In the genomic region with DNA sequence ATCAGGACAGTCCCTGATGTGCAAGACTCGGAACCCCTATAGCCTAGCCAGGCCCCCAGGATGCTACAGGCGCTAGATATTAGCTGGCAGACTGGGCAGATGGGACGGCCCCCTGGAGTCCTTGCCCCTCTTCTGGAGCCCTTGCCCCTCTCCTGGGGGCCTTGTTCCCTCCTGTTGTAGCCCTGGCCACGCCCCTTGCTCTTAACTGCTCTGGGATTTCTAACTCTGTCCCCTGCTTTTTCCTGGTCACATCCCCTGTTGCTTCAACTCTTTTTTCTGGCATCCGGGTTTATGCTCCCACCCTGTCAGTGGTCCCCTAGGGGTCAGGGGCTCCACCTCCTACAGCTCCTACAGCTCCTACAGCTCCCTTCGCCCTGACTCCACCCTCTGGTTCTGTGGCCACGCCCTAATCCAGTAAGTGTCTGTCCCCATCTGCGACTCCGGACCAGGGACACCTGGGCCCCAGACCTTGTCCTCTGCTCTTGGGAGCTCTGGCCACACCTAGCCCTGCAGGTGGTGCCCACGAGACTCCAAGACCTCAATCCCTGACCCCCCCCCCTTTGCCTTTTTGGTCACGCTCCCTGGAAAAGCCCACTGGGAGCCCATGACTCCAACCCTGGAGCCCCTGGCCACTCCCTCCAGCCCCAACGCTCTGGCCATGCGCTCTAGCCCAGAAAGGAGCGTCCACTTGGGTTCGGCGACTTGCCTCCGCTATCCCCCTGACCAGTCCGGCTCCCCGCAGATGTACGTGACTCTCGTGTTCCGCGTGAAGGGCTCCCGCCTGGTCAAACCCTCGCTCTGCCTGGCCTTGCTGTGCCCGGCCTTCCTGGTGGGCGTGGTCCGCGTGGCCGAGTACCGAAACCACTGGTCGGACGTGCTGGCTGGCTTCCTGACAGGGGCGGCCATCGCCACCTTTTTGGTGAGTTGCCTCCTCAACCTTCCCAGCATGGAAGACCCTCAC, we compare ENCODE assay signal across 2 cellular contexts.
TF ChIP-seq lines count a peak whose summit lies in the region.

No MANE protein-coding gene starts in this region.

TF ChIP-seq in A549, 52 proteins besides CTCF, POLR2A, EP300 and RAD21:
- no peak for TF ChIP-seq RCOR1 (IDR thresholded peaks at IDR 0.05; ENCODE audit: low read depth, low read length)
- no peak for TF ChIP-seq TFCP2L1 (CRISPR knock-in tag; IDR thresholded peaks at IDR 0.05)
- no peak for TF ChIP-seq ZC3H11A (IDR thresholded peaks at IDR 0.05)
- TF ChIP-seq, protein P1, sequence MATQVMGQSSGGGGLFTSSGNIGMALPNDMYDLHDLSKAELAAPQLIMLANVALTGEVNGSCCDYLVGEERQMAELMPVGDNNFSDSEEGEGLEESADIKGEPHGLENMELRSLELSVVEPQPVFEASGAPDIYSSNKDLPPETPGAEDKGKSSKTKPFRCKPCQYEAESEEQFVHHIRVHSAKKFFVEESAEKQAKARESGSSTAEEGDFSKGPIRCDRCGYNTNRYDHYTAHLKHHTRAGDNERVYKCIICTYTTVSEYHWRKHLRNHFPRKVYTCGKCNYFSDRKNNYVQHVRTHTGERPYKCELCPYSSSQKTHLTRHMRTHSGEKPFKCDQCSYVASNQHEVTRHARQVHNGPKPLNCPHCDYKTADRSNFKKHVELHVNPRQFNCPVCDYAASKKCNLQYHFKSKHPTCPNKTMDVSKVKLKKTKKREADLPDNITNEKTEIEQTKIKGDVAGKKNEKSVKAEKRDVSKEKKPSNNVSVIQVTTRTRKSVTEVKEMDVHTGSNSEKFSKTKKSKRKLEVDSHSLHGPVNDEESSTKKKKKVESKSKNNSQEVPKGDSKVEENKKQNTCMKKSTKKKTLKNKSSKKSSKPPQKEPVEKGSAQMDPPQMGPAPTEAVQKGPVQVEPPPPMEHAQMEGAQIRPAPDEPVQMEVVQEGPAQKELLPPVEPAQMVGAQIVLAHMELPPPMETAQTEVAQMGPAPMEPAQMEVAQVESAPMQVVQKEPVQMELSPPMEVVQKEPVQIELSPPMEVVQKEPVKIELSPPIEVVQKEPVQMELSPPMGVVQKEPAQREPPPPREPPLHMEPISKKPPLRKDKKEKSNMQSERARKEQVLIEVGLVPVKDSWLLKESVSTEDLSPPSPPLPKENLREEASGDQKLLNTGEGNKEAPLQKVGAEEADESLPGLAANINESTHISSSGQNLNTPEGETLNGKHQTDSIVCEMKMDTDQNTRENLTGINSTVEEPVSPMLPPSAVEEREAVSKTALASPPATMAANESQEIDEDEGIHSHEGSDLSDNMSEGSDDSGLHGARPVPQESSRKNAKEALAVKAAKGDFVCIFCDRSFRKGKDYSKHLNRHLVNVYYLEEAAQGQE (IDR thresholded peaks at IDR 0.05) = no peak
- TF ChIP-seq NPAS2 (CRISPR knock-in tag; IDR thresholded peaks at IDR 0.05; ENCODE audit: borderline replicate concordance) = no peak
- TF ChIP-seq, protein P2, sequence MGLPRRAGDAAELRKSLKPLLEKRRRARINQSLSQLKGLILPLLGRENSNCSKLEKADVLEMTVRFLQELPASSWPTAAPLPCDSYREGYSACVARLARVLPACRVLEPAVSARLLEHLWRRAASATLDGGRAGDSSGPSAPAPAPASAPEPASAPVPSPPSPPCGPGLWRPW (IDR thresholded peaks at IDR 0.05) = no peak
- no peak for TF ChIP-seq EHMT2 (IDR thresholded peaks at IDR 0.05; ENCODE audit: low read depth)
- TF ChIP-seq, protein P3, sequence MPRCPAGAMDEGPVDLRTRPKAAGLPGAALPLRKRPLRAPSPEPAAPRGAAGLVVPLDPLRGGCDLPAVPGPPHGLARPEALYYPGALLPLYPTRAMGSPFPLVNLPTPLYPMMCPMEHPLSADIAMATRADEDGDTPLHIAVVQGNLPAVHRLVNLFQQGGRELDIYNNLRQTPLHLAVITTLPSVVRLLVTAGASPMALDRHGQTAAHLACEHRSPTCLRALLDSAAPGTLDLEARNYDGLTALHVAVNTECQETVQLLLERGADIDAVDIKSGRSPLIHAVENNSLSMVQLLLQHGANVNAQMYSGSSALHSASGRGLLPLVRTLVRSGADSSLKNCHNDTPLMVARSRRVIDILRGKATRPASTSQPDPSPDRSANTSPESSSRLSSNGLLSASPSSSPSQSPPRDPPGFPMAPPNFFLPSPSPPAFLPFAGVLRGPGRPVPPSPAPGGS (IDR thresholded peaks at IDR 0.05) = no peak
- TF ChIP-seq, protein P4, sequence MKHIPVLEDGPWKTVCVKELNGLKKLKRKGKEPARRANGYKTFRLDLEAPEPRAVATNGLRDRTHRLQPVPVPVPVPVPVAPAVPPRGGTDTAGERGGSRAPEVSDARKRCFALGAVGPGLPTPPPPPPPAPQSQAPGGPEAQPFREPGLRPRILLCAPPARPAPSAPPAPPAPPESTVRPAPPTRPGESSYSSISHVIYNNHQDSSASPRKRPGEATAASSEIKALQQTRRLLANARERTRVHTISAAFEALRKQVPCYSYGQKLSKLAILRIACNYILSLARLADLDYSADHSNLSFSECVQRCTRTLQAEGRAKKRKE (CRISPR knock-in tag; IDR thresholded peaks at IDR 0.05; ENCODE audit: low read depth) = no peak
- no peak for TF ChIP-seq CHD4 (IDR thresholded peaks at IDR 0.05; ENCODE audit: borderline replicate concordance)
- no peak for TF ChIP-seq CHD2 (IDR thresholded peaks at IDR 0.05; ENCODE audit: low read length, partially characterized antibody)
- no peak for TF ChIP-seq SREBF2 (IDR thresholded peaks at IDR 0.05)
- TF ChIP-seq CEBPB (IDR thresholded peaks at IDR 0.05) = no peak
- no peak for TF ChIP-seq HOXA7 (CRISPR knock-in tag; IDR thresholded peaks at IDR 0.05)
TF ChIP-seq in A549: peak in this region for 0.

TF ChIP-seq in IMR-90, 13 proteins besides CTCF, POLR2A, EP300 and RAD21:
- TF ChIP-seq SMC3 (IDR thresholded peaks at IDR 0.05; ENCODE audit: low read depth, low read length) (no peak), FOS (IDR thresholded peaks at IDR 0.05; ENCODE audit: low read depth, low read length) (no peak), MAZ (IDR thresholded peaks at IDR 0.05; ENCODE audit: borderline replicate concordance, low read depth, low read length) (no peak), CHD1 (IDR thresholded peaks at IDR 0.05; ENCODE audit: low read depth, low read length) (no peak), MXI1 (IDR thresholded peaks at IDR 0.05; ENCODE audit: borderline replicate concordance, low read depth, low read length) (no peak), RCOR1 (IDR thresholded peaks at IDR 0.05; ENCODE audit: insufficient replicate concordance, low read length) (no peak)
- TF ChIP-seq, protein P5, sequence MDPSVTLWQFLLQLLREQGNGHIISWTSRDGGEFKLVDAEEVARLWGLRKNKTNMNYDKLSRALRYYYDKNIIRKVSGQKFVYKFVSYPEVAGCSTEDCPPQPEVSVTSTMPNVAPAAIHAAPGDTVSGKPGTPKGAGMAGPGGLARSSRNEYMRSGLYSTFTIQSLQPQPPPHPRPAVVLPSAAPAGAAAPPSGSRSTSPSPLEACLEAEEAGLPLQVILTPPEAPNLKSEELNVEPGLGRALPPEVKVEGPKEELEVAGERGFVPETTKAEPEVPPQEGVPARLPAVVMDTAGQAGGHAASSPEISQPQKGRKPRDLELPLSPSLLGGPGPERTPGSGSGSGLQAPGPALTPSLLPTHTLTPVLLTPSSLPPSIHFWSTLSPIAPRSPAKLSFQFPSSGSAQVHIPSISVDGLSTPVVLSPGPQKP (IDR thresholded peaks at IDR 0.05; ENCODE audit: borderline replicate concordance, low read depth, low read length) = no peak
- TF ChIP-seq, protein P6, sequence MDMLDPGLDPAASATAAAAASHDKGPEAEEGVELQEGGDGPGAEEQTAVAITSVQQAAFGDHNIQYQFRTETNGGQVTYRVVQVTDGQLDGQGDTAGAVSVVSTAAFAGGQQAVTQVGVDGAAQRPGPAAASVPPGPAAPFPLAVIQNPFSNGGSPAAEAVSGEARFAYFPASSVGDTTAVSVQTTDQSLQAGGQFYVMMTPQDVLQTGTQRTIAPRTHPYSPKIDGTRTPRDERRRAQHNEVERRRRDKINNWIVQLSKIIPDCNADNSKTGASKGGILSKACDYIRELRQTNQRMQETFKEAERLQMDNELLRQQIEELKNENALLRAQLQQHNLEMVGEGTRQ (IDR thresholded peaks at IDR 0.05; ENCODE audit: low read depth, low read length) = no peak
